1 cellular context compared by ENCODE assay signal in the genomic region with DNA sequence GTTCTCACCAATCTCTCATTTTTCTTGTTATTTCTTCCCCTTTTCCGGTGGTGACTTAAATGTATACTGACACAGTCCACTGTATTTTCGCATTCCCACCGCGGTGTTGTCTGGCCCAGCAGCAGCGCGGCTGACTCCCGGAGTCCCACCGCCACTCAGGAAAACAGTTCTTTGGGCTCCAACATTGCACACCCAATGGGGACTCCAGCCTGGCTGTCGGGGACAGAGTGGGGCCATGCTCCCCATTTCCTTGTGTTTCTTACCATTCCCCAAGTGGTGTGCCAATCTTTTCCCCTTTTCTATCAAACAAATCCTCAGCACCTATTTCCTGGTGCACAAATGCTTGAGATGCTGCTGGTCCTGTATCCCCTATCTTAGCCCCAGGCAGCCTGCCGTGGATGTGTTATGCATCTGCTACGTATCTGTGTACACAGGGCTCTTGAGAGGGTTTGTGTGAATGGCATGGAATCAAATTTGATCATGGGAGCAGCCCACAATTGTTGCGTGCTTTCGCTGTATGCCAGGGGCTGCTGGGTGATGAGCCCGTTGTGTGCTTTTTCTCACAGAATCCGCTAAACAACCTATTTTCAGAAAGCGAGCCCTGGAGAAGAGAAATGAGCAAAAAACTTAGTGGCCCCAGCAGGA.
TF ChIP-seq lines count a peak whose summit lies in the region.

No MANE protein-coding gene starts in this region.

TF ChIP-seq in GM23338, 12 proteins besides CTCF, POLR2A, EP300 and RAD21 (continued from another document):
- TF ChIP-seq, protein P1, sequence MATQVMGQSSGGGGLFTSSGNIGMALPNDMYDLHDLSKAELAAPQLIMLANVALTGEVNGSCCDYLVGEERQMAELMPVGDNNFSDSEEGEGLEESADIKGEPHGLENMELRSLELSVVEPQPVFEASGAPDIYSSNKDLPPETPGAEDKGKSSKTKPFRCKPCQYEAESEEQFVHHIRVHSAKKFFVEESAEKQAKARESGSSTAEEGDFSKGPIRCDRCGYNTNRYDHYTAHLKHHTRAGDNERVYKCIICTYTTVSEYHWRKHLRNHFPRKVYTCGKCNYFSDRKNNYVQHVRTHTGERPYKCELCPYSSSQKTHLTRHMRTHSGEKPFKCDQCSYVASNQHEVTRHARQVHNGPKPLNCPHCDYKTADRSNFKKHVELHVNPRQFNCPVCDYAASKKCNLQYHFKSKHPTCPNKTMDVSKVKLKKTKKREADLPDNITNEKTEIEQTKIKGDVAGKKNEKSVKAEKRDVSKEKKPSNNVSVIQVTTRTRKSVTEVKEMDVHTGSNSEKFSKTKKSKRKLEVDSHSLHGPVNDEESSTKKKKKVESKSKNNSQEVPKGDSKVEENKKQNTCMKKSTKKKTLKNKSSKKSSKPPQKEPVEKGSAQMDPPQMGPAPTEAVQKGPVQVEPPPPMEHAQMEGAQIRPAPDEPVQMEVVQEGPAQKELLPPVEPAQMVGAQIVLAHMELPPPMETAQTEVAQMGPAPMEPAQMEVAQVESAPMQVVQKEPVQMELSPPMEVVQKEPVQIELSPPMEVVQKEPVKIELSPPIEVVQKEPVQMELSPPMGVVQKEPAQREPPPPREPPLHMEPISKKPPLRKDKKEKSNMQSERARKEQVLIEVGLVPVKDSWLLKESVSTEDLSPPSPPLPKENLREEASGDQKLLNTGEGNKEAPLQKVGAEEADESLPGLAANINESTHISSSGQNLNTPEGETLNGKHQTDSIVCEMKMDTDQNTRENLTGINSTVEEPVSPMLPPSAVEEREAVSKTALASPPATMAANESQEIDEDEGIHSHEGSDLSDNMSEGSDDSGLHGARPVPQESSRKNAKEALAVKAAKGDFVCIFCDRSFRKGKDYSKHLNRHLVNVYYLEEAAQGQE (IDR thresholded peaks at IDR 0.05; ENCODE audit: unreplicated experiment): no peak
- no peak for TF ChIP-seq ZNF114 (CRISPR knock-in tag; IDR thresholded peaks at IDR 0.05)
- no peak for TF ChIP-seq POLR2AphosphoS5 (IDR thresholded peaks at IDR 0.05; ENCODE audit: low read depth)
- TF ChIP-seq NANOG (IDR thresholded peaks at IDR 0.05; ENCODE audit: borderline replicate concordance): no peak
- TF ChIP-seq ZNF331 (CRISPR knock-in tag; IDR thresholded peaks at IDR 0.05; ENCODE audit: low read depth): no peak
- TF ChIP-seq EZH2 (IDR thresholded peaks at IDR 0.05; ENCODE audit: low read depth, unreplicated experiment): no peak
